ENCODE assay signal across 19 cellular contexts in the genomic region with DNA sequence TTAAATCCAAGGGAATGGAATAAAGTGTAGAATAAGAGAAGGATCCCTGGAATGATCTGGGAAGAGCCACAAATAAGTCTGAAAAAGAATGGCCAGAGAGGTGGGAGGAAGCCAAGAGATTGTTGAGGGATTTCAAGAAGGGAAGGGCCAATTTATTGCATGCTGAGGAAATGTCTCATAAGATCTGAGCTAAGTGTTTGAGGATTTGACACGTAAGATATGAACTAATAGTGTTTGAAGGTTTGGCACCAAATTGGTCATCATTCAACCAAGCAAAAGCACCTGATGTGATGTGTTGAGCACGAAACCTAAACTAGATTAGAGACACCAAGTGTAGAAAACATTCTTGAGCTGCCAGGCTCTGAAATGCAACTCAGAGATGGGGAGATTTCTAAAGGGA.
DNase-seq lines count a peak whose midpoint lies in the region; ATAC-seq and TF ChIP-seq lines count a peak whose summit lies in the region.
"Had no signal": no experiment of that assay in that cellular context is flagged by ENCODE, and none has a peak within 500 bp of the region (broad histone marks: within the 10 kb centered on the region; RNA-seq: fewer than 3 reads in every experiment).

No MANE protein-coding gene starts in this region.

- POLR2A ChIA-PET in GM10248 (lab: Yijun Ruan, JAX), result no interaction called here

- H3K9me3 ChIP-seq in right atrium auricular region, result no peaks in the 10 kb centered on the region

- ATAC-seq in GM18907 (IDR thresholded peaks at IDR 0.05; ENCODE audit: unreplicated experiment) (peak; percentile 86), HG02571 (IDR thresholded peaks at IDR 0.05; ENCODE audit: unreplicated experiment) (peak; percentile 77), HG03159 (IDR thresholded peaks at IDR 0.05; ENCODE audit: unreplicated experiment) (peak; percentile 46)
- ATAC-seq: HCT116 had no signal

- no peaks in the 10 kb centered on the region for H3K4me1 ChIP-seq in right atrium auricular region

- H3K27me3 ChIP-seq in right atrium auricular region, result no peaks in the 10 kb centered on the region

- CTCF ChIA-PET in GM10248 (lab: Yijun Ruan, JAX), result interaction anchor here (1.0 to 2.0 kb wide), 6 partner anchors 16 to 303 kb away, joined by 3 to 6 read pairs (median 3); no protein-coding TSS in a partner anchor

- no peaks in the 10 kb centered on the region for H3K36me3 ChIP-seq in right atrium auricular region

- peak; percentile 13 for DNase-seq in GM10248 (ENCODE audit: extremely low spot score)
- no peak for DNase-seq in right atrium auricular region (ENCODE audit: low spot score)
- no peak for DNase-seq in iPS-NIHi11 (ENCODE audit: low spot score)
- no peak for DNase-seq in NCI-H1417 treated with DMSO at 0.1 percent for 48 hours (lab: John Stamatoyannopoulos, UW)
- no peak for DNase-seq in NCI-H2029 treated with DMSO at 0.1 percent for 48 hours (lab: John Stamatoyannopoulos, UW)
- DNase-seq: activated CD4-positive, alpha-beta T cell treated with anti-CD3 and anti-CD28 coated beads for 1 hour; activated T-cell treated with anti-CD3 and anti-CD28 coated beads, Interleukin-2, amount 50 U/mL, for 72 hours; amygdala; CD4-positive, CD25-positive, alpha-beta regulatory T cell; glutamatergic neuron; kidney; NCI-H2029; occipital lobe; RPMI8226 had no signal

- no peak overlapping the region for H3K4me3 ChIP-seq in right atrium auricular region
- H3K4me3 ChIP-seq: smooth muscle cell had no signal

- H3K27ac ChIP-seq in right atrium auricular region, result no peak overlapping the region

- TF ChIP-seq CTCF in GM10248 (IDR thresholded peaks at IDR 0.05; ENCODE audit: control extremely low read depth, extremely low read depth, low read depth, missing control alignments) (no peak), right atrium auricular region (IDR thresholded peaks at IDR 0.05) (no peak)
